19 cellular contexts compared by ENCODE assay signal in genomic region chr6:62614442-62614841, GRCh38.
"Had no signal": no experiment of that assay in that cellular context is flagged by ENCODE, and none has a peak within 500 bp of the region (broad histone marks: within the 10 kb centered on the region; RNA-seq: fewer than 3 reads in every experiment).

No MANE protein-coding gene starts in this region.

- H3K36me3 Mint-ChIP-seq: type B pancreatic cell had no signal

- H3K4me1 ChIP-seq: right atrium auricular region had no signal

- H3K27me3 ChIP-seq: brain microvascular endothelial cell, right atrium auricular region had no signal

- H3K4me3 ChIP-seq: coronary artery, right atrium auricular region, skin epidermis had no signal

- ATAC-seq: activated T-helper 17 cell treated with anti-CD3 and anti-CD28 coated beads, Interleukin-2, amount 50 U/mL, for 72 hours; stimulated activated naive CD8-positive, alpha-beta T cell treated with anti-CD3 and anti-CD28 coated beads, Interleukin-15, Interleukin-2, amounts not matched to agents 100 U/mL and 50 U/mL, for 24 hours had no signal

- H3K27ac Mint-ChIP-seq: activated T-helper 17 cell treated with anti-CD3 and anti-CD28 coated beads, Interleukin-2, amount 50 U/mL, for 72 hours; nephron; progenitor cell of endocrine pancreas; type B pancreatic cell had no signal

- DNase-seq: activated CD4-positive, alpha-beta T cell treated with anti-CD3 and anti-CD28 coated beads, Interleukin-2, amount 50 U/mL, for 4 hours; activated CD4-positive, CD25-positive, alpha-beta regulatory T cell treated with anti-CD3 and anti-CD28 coated beads, Interleukin-2, amount 50 U/mL, for 72 hours; activated naive CD4-positive, alpha-beta T cell treated with Interleukin-2 at 50 U/mL for 16 hours; activated T-cell treated with anti-CD3 and anti-CD28 coated beads for 4 hours; anterior cingulate cortex; brain microvascular endothelial cell; foreskin fibroblast; stimulated activated CD4-positive, alpha-beta T cell treated with anti-CD3 and anti-CD28 coated beads, Interleukin-15, amount 100 ng/mL, for 24 hours; stimulated activated CD4-positive, alpha-beta T cell treated with anti-CD3 and anti-CD28 coated beads, Interleukin-4, amount 100 ng/mL, for 4 hours; stimulated activated CD8-positive, alpha-beta memory T cell treated with anti-CD3 and anti-CD28 coated beads, Interleukin-4, amount 100 ng/mL, for 48 hours; stimulated activated naive CD8-positive, alpha-beta T cell treated with anti-CD3 and anti-CD28 coated beads, Interleukin-15, Interleukin-2, amounts not matched to agents 100 U/mL and 50 U/mL, for 24 hours had no signal

- H3K4me3 Mint-ChIP-seq: activated T-helper 17 cell treated with anti-CD3 and anti-CD28 coated beads, Interleukin-2, amount 50 U/mL, for 72 hours; central memory CD8-positive, alpha-beta T cell; nephron; type B pancreatic cell had no signal

- H3K9me3 Mint-ChIP-seq: nephron had no signal

- H3K27me3 Mint-ChIP-seq: activated T-helper 17 cell treated with anti-CD3 and anti-CD28 coated beads, Interleukin-2, amount 50 U/mL, for 72 hours; central memory CD8-positive, alpha-beta T cell; type B pancreatic cell had no signal

- H3K36me3 ChIP-seq: brain microvascular endothelial cell, right atrium auricular region had no signal

- H3K27ac ChIP-seq: brain microvascular endothelial cell, coronary artery, right atrium auricular region, skin epidermis had no signal

- H3K4me1 Mint-ChIP-seq: activated T-helper 17 cell treated with anti-CD3 and anti-CD28 coated beads, Interleukin-2, amount 50 U/mL, for 72 hours; central memory CD8-positive, alpha-beta T cell had no signal

- H3K9me3 ChIP-seq: right atrium auricular region had no signal
